ENCODE assay signal across 2 cellular contexts in the genomic region with DNA sequence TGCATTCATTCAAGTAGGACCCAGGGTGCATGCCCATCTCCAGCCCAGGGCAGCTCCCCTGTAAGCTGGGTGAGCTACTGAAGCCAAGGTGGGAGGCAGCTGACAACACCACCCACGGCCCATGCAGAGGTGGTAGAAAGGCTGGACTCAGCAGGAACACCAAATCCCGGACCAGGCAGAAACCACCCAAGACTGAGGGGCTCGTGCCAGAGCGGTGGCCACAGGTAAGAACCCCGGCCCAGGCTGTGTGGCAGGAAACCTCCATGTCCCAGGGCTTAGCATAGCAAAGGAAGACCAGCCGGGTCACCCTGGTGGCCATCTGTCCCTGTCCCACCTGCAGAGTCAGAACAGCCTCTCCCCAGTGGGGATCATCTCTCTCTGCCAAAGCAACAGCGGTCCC. TPM values are rescaled to one million over a fixed set of nuclear protein-coding genes. Genes with fewer than 3 reads are reported as not detected.
"Had no signal": no experiment of that assay in that cellular context is flagged by ENCODE, and none has a peak within 500 bp of the region (broad histone marks: within the 10 kb centered on the region; RNA-seq: fewer than 3 reads in every experiment).

No MANE protein-coding gene starts in this region.

RNA-seq across cellular contexts. Expression of gene GGT5, which starts 11.9 kb away (rescaled TPM):
- total RNA-seq: H4, H7 had no signal
